In genomic region chr5:14003513-14003912, GRCh38 we compare ENCODE assay signal across 31 cellular contexts. TPM values are rescaled to one million over a fixed set of nuclear protein-coding genes. Genes with fewer than 3 reads are reported as not detected.
"Had no signal": no experiment of that assay in that cellular context is flagged by ENCODE, and none has a peak within 500 bp of the region (broad histone marks: within the 10 kb centered on the region; RNA-seq: fewer than 3 reads in every experiment).

No MANE protein-coding gene starts in this region.

- H3K36me3 ChIP-seq: adrenal gland had no signal

- DNase-seq: activated B cell treated with CpG ODN at 0.5 μM for 24 hours; activated CD4-positive, alpha-beta T cell treated with anti-CD3 and anti-CD28 coated beads for 4 hours; activated CD4-positive, CD25-positive, alpha-beta regulatory T cell treated with anti-CD3 and anti-CD28 coated beads, Interleukin-2, amount 50 U/mL, for 72 hours; activated CD8-positive, alpha-beta T cell treated with anti-CD3 and anti-CD28 coated beads, Interleukin-2, amount 10 ng/mL, durations not matched to agents 7 days and 5 days; activated gamma-delta T cell; activated naive CD4-positive, alpha-beta T cell treated with Interleukin-2 at 50 U/mL for 16 hours; activated naive CD8-positive, alpha-beta T cell treated with anti-CD3 and anti-CD28 coated beads, Interleukin-2, amount 10 ng/mL, durations not matched to agents 7 days and 5 days; activated T-cell treated with anti-CD3 and anti-CD28 coated beads, Interleukin-2, amount 50 U/mL, for 24 hours; caudate nucleus; cerebellar nuclear complex; NCI-H1092 treated with DMSO at 0.1 percent for 48 hours; NCI-H1417; NCI-H146; NCI-H187; NCI-H2029 treated with DMSO at 0.1 percent for 48 hours; NCI-H2171 treated with DMSO at 0.1 percent for 48 hours; NCI-H2227 treated with DMSO at 0.1 percent for 48 hours; NCI-H446 treated with DMSO at 0.1 percent for 48 hours; NCI-H69; NK-92 treated with Interleukin-12 subunit alpha and Interleukin-12 subunit beta, amount 100 ng/mL, for 24 hours; PC-3; SIG-M5; SW 1271; T-helper 1 cell; T-helper 2 cell; T-helper 9 cell had no signal

- H3K4me1 ChIP-seq: adrenal gland had no signal

- ATAC-seq: activated CD8-positive, alpha-beta T cell treated with anti-CD3 and anti-CD28 coated beads, Interleukin-2, amount 10 ng/mL, durations not matched to agents 7 days and 5 days; PC-3; Right ventricle myocardium inferior had no signal

- H3K27ac ChIP-seq: adrenal gland, RWPE1, VCaP had no signal

- H3K27me3 ChIP-seq: adrenal gland had no signal

- H3K9me3 ChIP-seq: adrenal gland had no signal

- H3K4me3 ChIP-seq: adrenal gland had no signal

RNA-seq across cellular contexts. Expression of gene DNAH5, which starts 59.0 kb away (rescaled TPM):
- total RNA-seq: activated B cell treated with CpG ODN at 0.5 μM for 24 hours; activated CD8-positive, alpha-beta T cell treated with anti-CD3 and anti-CD28 coated beads, Interleukin-2, amount 10 ng/mL, durations not matched to agents 7 days and 5 days; activated naive CD8-positive, alpha-beta T cell treated with anti-CD3 and anti-CD28 coated beads, Interleukin-2, amount 10 ng/mL, durations not matched to agents 7 days and 5 days; activated T-helper 2 cell treated with anti-CD3 and anti-CD28 coated beads, Interferon-gamma antibody, Interleukin-2, Interleukin-4, amounts not matched to agents 10 μg/mL and 5 μg/mL and 100 μg/mL, durations not matched to agents 14 hours and 24 hours and 36 hours had no signal
